Comparison of ENCODE assay signal across 11 cellular contexts in the genomic region with DNA sequence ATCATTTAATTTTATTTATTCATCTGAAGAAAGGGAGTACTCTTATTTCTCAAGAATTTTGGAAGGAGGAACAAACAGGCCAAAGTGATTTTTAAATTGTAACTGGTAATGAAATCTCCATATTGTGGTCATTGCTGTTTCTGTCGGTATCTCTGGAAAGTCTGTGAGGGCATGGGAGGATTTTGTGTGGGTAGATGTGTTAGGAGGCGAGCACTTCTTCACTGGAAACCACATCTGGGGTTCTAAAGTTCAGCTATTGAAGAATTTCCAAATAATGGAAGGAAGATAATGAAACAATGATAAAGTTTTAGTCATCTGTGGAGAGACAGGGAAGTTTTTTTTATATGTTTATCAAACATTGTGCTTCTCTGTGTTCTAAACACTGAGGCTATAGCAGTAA. TPM values are rescaled to one million over a fixed set of nuclear protein-coding genes. Genes with fewer than 3 reads are reported as not detected.
A peak's percentile ranks its signal among the peaks of the same experiment; 100 is the strongest.
DNase-seq lines count a peak whose midpoint lies in the region; ATAC-seq and TF ChIP-seq lines count a peak whose summit lies in the region.
"Had no signal": no experiment of that assay in that cellular context is flagged by ENCODE, and none has a peak within 500 bp of the region (broad histone marks: within the 10 kb centered on the region; RNA-seq: fewer than 3 reads in every experiment).

No MANE protein-coding gene starts in this region.

- no peaks in the 10 kb centered on the region for H3K27me3 Mint-ChIP-seq in stimulated activated memory B cell treated with anti-CD40 and anti-IgM and Interleukin-4, amounts not matched to agents 10 μg/mL and 1 μg/mL and 100 μg/mL, for 72 hours
- peaks cover 7% of the 10 kb centered on the region for H3K27me3 Mint-ChIP-seq in nephron progenitor cell (ENCODE audit: low read depth, poor library complexity)
- H3K27me3 Mint-ChIP-seq: activated CD4-positive, alpha-beta T cell treated with anti-CD3 and anti-CD28 coated beads, Interleukin-2, amount 10 ng/mL, durations not matched to agents 7 days and 5 days had no signal

- H3K36me3 Mint-ChIP-seq in stimulated activated memory B cell treated with anti-CD40 and anti-IgM and Interleukin-4, amounts not matched to agents 10 μg/mL and 1 μg/mL and 100 μg/mL, for 72 hours = peaks cover 61% of the 10 kb centered on the region
- H3K36me3 Mint-ChIP-seq in nephron progenitor cell (ENCODE audit: low read depth) = peaks cover 17% of the 10 kb centered on the region

- peak overlapping the region; percentile 96 for H3K27ac Mint-ChIP-seq in stimulated activated memory B cell treated with anti-CD40 and anti-IgM and Interleukin-4, amounts not matched to agents 10 μg/mL and 1 μg/mL and 100 μg/mL, for 72 hours
- H3K27ac Mint-ChIP-seq in nephron progenitor cell = no peak overlapping the region
- H3K27ac Mint-ChIP-seq: activated CD4-positive, alpha-beta T cell treated with anti-CD3 and anti-CD28 coated beads, Interleukin-2, amount 10 ng/mL, durations not matched to agents 7 days and 5 days had no signal

- H3K9me3 Mint-ChIP-seq in stimulated activated memory B cell treated with anti-CD40 and anti-IgM and Interleukin-4, amounts not matched to agents 10 μg/mL and 1 μg/mL and 100 μg/mL, for 72 hours = no peaks in the 10 kb centered on the region
- H3K9me3 Mint-ChIP-seq in nephron progenitor cell = peaks cover 4% of the 10 kb centered on the region

- peaks cover 60% of the 10 kb centered on the region for H3K4me1 Mint-ChIP-seq in stimulated activated memory B cell treated with anti-CD40 and anti-IgM and Interleukin-4, amounts not matched to agents 10 μg/mL and 1 μg/mL and 100 μg/mL, for 72 hours
- no peaks in the 10 kb centered on the region for H3K4me1 Mint-ChIP-seq in nephron progenitor cell

- TF ChIP-seq CTCF in nephron progenitor cell (IDR thresholded peaks at IDR 0.05) = no peak

- peak overlapping the region; percentile 58 for H3K4me3 Mint-ChIP-seq in stimulated activated memory B cell treated with anti-CD40 and anti-IgM and Interleukin-4, amounts not matched to agents 10 μg/mL and 1 μg/mL and 100 μg/mL, for 72 hours
- H3K4me3 Mint-ChIP-seq in nephron progenitor cell = no peak overlapping the region
- H3K4me3 Mint-ChIP-seq: activated CD4-positive, alpha-beta T cell treated with anti-CD3 and anti-CD28 coated beads, Interleukin-2, amount 10 ng/mL, durations not matched to agents 7 days and 5 days had no signal

- ATAC-seq in GM18873 (IDR thresholded peaks at IDR 0.05; ENCODE audit: low FRiP score, unreplicated experiment) (peak; percentile 12), GM21723 (IDR thresholded peaks at IDR 0.05; ENCODE audit: unreplicated experiment) (peak; percentile 21), HG03558 (IDR thresholded peaks at IDR 0.05; ENCODE audit: extremely low read depth, unreplicated experiment) (peak; percentile 3)
- ATAC-seq in stimulated activated memory B cell treated with anti-CD40 and anti-IgM and Interleukin-4, amounts not matched to agents 10 μg/mL and 1 μg/mL and 100 μg/mL, for 72 hours = no peak

- no peak for DNase-seq in SK-N-DZ (ENCODE audit: low spot score)
- no peak for DNase-seq in nephron progenitor cell
- no peak for DNase-seq in NCI-H1694 (lab: John Stamatoyannopoulos, UW)
- DNase-seq: activated CD4-positive, alpha-beta T cell treated with anti-CD3 and anti-CD28 coated beads, Interleukin-2, amount 10 ng/mL, durations not matched to agents 7 days and 5 days; caudate nucleus; NCI-H2029 had no signal

RNA-seq across cellular contexts. Expression of a gene that starts 6.6 kb away (rescaled TPM):
- polyA plus RNA-seq in SK-N-DZ (2014; cell fraction: cytosol; rRNA removed) = not detected in 2 replicates
- polyA plus RNA-seq in SK-N-DZ (2014; cell fraction: nucleus; rRNA removed) = not detected in 2 replicates

RNA-seq across cellular contexts. Expression of a gene that starts 35.0 kb away (rescaled TPM):
- polyA plus RNA-seq in SK-N-DZ (2014; cell fraction: cytosol; rRNA removed) = 0.07 and 0.21 TPM in 2 replicates
- 0.03 and 3.7 TPM in 2 replicates for polyA plus RNA-seq in SK-N-DZ (2014; cell fraction: nucleus; rRNA removed)

RNA-seq across cellular contexts. Expression of a gene that starts 50.7 kb away (rescaled TPM):
- polyA plus RNA-seq in SK-N-DZ (2014; cell fraction: cytosol; rRNA removed) = not detected in 2 replicates
- polyA plus RNA-seq in SK-N-DZ (2014; cell fraction: nucleus; rRNA removed) = not detected in 2 replicates
- polyA plus RNA-seq: K562 had no signal

RNA-seq across cellular contexts. Expression of a gene that starts 53.4 kb away (rescaled TPM):
- polyA plus RNA-seq in SK-N-DZ (2014; cell fraction: cytosol; rRNA removed) = 2.4 and 4.1 TPM in 2 replicates
- 2.1 and 3.6 TPM in 2 replicates for polyA plus RNA-seq in SK-N-DZ (2014; cell fraction: nucleus; rRNA removed)

RNA-seq across cellular contexts. Expression of a gene that starts 58.2 kb away (rescaled TPM):
- 0.23 TPM in 1 of 2 replicates, not detected in the other for polyA plus RNA-seq in SK-N-DZ (2014; cell fraction: cytosol; rRNA removed)
- 0.07 TPM in 1 of 2 replicates, not detected in the other for polyA plus RNA-seq in SK-N-DZ (2014; cell fraction: nucleus; rRNA removed)
